10 cellular contexts compared by ENCODE assay signal in genomic region chr12:55732288-55732687, GRCh38. TPM values are rescaled to one million over a fixed set of nuclear protein-coding genes. Genes with fewer than 3 reads are reported as not detected.
"Had no signal": no experiment of that assay in that cellular context is flagged by ENCODE, and none has a peak within 500 bp of the region (broad histone marks: within the 10 kb centered on the region; RNA-seq: fewer than 3 reads in every experiment).

No MANE protein-coding gene starts in this region.

- H3K27me3 ChIP-seq: colonic mucosa had no signal

- H3K36me3 ChIP-seq: colonic mucosa, thoracic aorta had no signal

- DNase-seq: activated CD4-positive, alpha-beta T cell treated with anti-CD3 and anti-CD28 coated beads, Interleukin-2, amount 50 U/mL, for 48 hours; activated CD4-positive, CD25-positive, alpha-beta regulatory T cell treated with anti-CD3 and anti-CD28 coated beads, Interleukin-2, amount 50 U/mL, for 72 hours; activated gamma-delta T cell treated with Interleukin-2 at 50 U/mL for 16 hours; activated T-cell treated with anti-CD3 and anti-CD28 coated beads, Interleukin-2, amount 50 U/mL, for 48 hours; colonic mucosa; naive thymus-derived CD4-positive, alpha-beta T cell; stimulated activated CD4-positive, alpha-beta T cell treated with anti-CD3 and anti-CD28 coated beads, Interleukin-2, amount 100 ng/mL, for 48 hours; T-helper 9 cell had no signal

- H3K4me3 ChIP-seq: colonic mucosa, thoracic aorta had no signal

- H3K9me3 ChIP-seq: colonic mucosa, thoracic aorta had no signal

- H3K27me3 Mint-ChIP-seq: naive thymus-derived CD4-positive, alpha-beta T cell; stimulated activated naive CD8-positive, alpha-beta T cell treated with anti-CD3 and anti-CD28 coated beads, Interleukin-15, Interleukin-2, amounts not matched to agents 100 ng/mL and 50 ng/mL, for 24 hours had no signal

- ATAC-seq: naive thymus-derived CD4-positive, alpha-beta T cell had no signal

- H3K27ac ChIP-seq: colonic mucosa, thoracic aorta had no signal

- H3K4me1 ChIP-seq: colonic mucosa had no signal

- H3K27ac Mint-ChIP-seq: stimulated activated naive CD8-positive, alpha-beta T cell treated with anti-CD3 and anti-CD28 coated beads, Interleukin-15, Interleukin-2, amounts not matched to agents 100 ng/mL and 50 ng/mL, for 24 hours had no signal

- H3K9me3 Mint-ChIP-seq: naive thymus-derived CD4-positive, alpha-beta T cell; stimulated activated naive CD8-positive, alpha-beta T cell treated with anti-CD3 and anti-CD28 coated beads, Interleukin-15, Interleukin-2, amounts not matched to agents 100 ng/mL and 50 ng/mL, for 24 hours had no signal

- H3K4me3 Mint-ChIP-seq: naive thymus-derived CD4-positive, alpha-beta T cell; stimulated activated naive CD8-positive, alpha-beta T cell treated with anti-CD3 and anti-CD28 coated beads, Interleukin-15, Interleukin-2, amounts not matched to agents 100 ng/mL and 50 ng/mL, for 24 hours had no signal

- H3K36me3 Mint-ChIP-seq: naive thymus-derived CD4-positive, alpha-beta T cell had no signal

RNA-seq across cellular contexts. Expression of gene ITGA7, which starts 24.6 kb away (rescaled TPM):
- polyA plus RNA-seq: naive thymus-derived CD4-positive, alpha-beta T cell had no signal
